ENCODE assay signal across 8 cellular contexts in genomic region chr9:38227061-38227540, GRCh38.
DNase-seq lines count a peak whose midpoint lies in the region; ATAC-seq and TF ChIP-seq lines count a peak whose summit lies in the region.

No MANE protein-coding gene starts in this region.

- H3K36me3 ChIP-seq in A673 (ENCODE audit: insufficient read depth, low read length, poor library complexity, severe bottlenecking) (no peaks in the 10 kb centered on the region), PC-3 (ENCODE audit: low read depth, low read length) (no peaks in the 10 kb centered on the region)

- H3K9me3 ChIP-seq in A673 (ENCODE audit: low read depth, low read length, poor library complexity, severe bottlenecking) (no peaks in the 10 kb centered on the region), PC-3 (ENCODE audit: low read length) (no peaks in the 10 kb centered on the region)

- no peaks in the 10 kb centered on the region for H3K9me2 ChIP-seq in PC-3 (replicated peaks; ENCODE audit: low read length)

- BruUV-seq in A673 (replicated peaks; lab: Mats Ljungman, UMichigan) (no TSS peak), PC-3 (replicated peaks; lab: Mats Ljungman, UMichigan) (no TSS peak)

- H3K4me1 ChIP-seq in A673 (ENCODE audit: insufficient read depth, low read length, poor library complexity, severe bottlenecking): peaks cover 22% of the 10 kb centered on the region
- H3K4me1 ChIP-seq in PC-3 (ENCODE audit: insufficient read depth, low read length): peaks cover 16% of the 10 kb centered on the region

- peak; percentile 74 for ATAC-seq in GM18907 (IDR thresholded peaks at IDR 0.05; ENCODE audit: unreplicated experiment)
- ATAC-seq in PC-3: peak; percentile 64

- intact Hi-C loops in A673 (cut with micrococcal nuclease; ENCODE audit: unreplicated experiment): no loop called here
- intact Hi-C loops in PC-3 (cut with micrococcal nuclease): loop anchor here (10.0 kb wide), 1 partner anchor 52 kb away; no protein-coding TSS in a partner anchor

- H2AFZ ChIP-seq in PC-3 (ENCODE audit: low read length): peak overlapping the region; percentile 35; the same call in 1 of the 2 replicates

- peak overlapping the region; percentile 70 for H3K4me2 ChIP-seq in PC-3 (ENCODE audit: low read length)

- H3K27ac ChIP-seq in A673 (ENCODE audit: low read depth, low read length, poor library complexity, severe bottlenecking) (no peak overlapping the region), PC-3 (ENCODE audit: low read length) (peak overlapping the region; percentile 72)

- peak overlapping the region; percentile 5; the same call in 1 of the 2 replicates for H3K9ac ChIP-seq in PC-3 (ENCODE audit: low read length)

- H3F3A ChIP-seq in PC-3 (ENCODE audit: low read length, unreplicated experiment): no peaks in the 10 kb centered on the region

- no peaks in the 10 kb centered on the region for H4K20me1 ChIP-seq in PC-3 (ENCODE audit: low read length)

- DNase-seq in A673 (ENCODE audit: low spot score) (peak; percentile 51), KG1 (lab: John Stamatoyannopoulos, UW) (peak; percentile 44), PC-3 (peak; percentile 92), fibroblast of the conjunctiva (ENCODE audit: low read depth) (peak; percentile 53), putamen (ENCODE audit: low spot score) (peak; percentile 15), C1 segment of cervical spinal cord (lab: John Stamatoyannopoulos, UW) (no peak)
- DNase-seq in activated T-cell treated with anti-CD3 and anti-CD28 coated beads, Interleukin-2, amount 50 U/mL, for 1 hour: peak; percentile 55

- POLR2A ChIA-PET in A673 (lab: Charles Lee; ENCODE audit: low non-redundant PET) (interaction anchor here (0.6 kb wide), 1 partner anchor 47 kb away, joined by 6 read pairs; no protein-coding TSS in a partner anchor), PC-3 (lab: Charles Lee; ENCODE audit: unreplicated experiment) (interaction anchor here (0.6 kb wide), 1 partner anchor 427 kb away, joined by 3 read pairs; the partner anchor contains the start of gene DCAF10)

- no peak for TF ChIP-seq CTCF in A673 (conservative IDR thresholded peaks at IDR 0.05; ENCODE audit: low read depth, low read length)
- no peak for TF ChIP-seq CTCF in PC-3 (conservative IDR thresholded peaks at IDR 0.05; ENCODE audit: low read depth, low read length)

- H3K27me3 ChIP-seq in A673 (replicated peaks; ENCODE audit: insufficient read depth, low read depth, low read length, poor library complexity): peaks cover 7% of the 10 kb centered on the region
- H3K27me3 ChIP-seq in PC-3 (ENCODE audit: low read length): no peaks in the 10 kb centered on the region

- no peak overlapping the region for H3K4me3 ChIP-seq in A673 (ENCODE audit: low read depth, low read length, poor library complexity, severe bottlenecking)
- peak overlapping the region; percentile 29; the same call in 1 of the 2 replicates for H3K4me3 ChIP-seq in PC-3 (ENCODE audit: low read length)

- CTCF ChIA-PET in A673 (lab: Charles Lee) (interaction anchor here (0.6 kb wide), 1 partner anchor 211 kb away, joined by 4 read pairs; no protein-coding TSS in a partner anchor), PC-3 (lab: Charles Lee) (no interaction called here)

- no peaks in the 10 kb centered on the region for H3K79me2 ChIP-seq in PC-3 (ENCODE audit: low read length)

Comparison
In these comparisons a context has a peak if more than half of its experiments do, and no peak if none do; other contexts are left out.
1. DNase-seq: peak in A673 (single experiment), KG1 (single experiment), PC-3 (single experiment), activated T-cell treated with anti-CD3 and anti-CD28 coated beads, Interleukin-2, amount 50 U/mL, for 1 hour (single experiment), fibroblast of the conjunctiva (single experiment) and putamen (single experiment); none in C1 segment of cervical spinal cord (0 of 14).